12 cellular contexts compared by ENCODE assay signal in genomic region chr5:69033690-69034089, GRCh38.
DNase-seq lines count a peak whose midpoint lies in the region; ATAC-seq and TF ChIP-seq lines count a peak whose summit lies in the region.
"Had no signal": no experiment of that assay in that cellular context is flagged by ENCODE, and none has a peak within 500 bp of the region (broad histone marks: within the 10 kb centered on the region; RNA-seq: fewer than 3 reads in every experiment).

No MANE protein-coding gene starts in this region.

- DNase-seq in DMS53 treated with DMSO at 0.1 percent for 48 hours (lab: John Stamatoyannopoulos, UW; ENCODE audit: unreplicated experiment) (peak; percentile 27), NCI-H69 (lab: John Stamatoyannopoulos, UW) (peak; percentile 43), foreskin keratinocyte (peak in 1 of 2 donors; percentile 15), mucosa of descending colon (no peak)
- DNase-seq in stimulated activated CD4-positive, alpha-beta T cell treated with anti-CD3 and anti-CD28 coated beads, Interleukin-12 subunit alpha, Interleukin-12 subunit beta, amount 100 ng/mL, for 4 hours, result no peak
- DNase-seq: Calu3; CD8-positive, alpha-beta T cell; H9 had no signal

- no peak overlapping the region for H3K27ac ChIP-seq in foreskin keratinocyte
- H3K27ac ChIP-seq: BLaER1 treated with 17β-estradiol and CSF1 and Interleukin-3, amounts not matched to agents 10 nM and 100 nM; HL-60 had no signal

- H3K4me1 ChIP-seq in foreskin keratinocyte, result peaks cover 4% of the 10 kb centered on the region
- no peaks in the 10 kb centered on the region for H3K4me1 ChIP-seq in mucosa of descending colon (ENCODE audit: low read depth)
- H3K4me1 ChIP-seq: BLaER1 treated with 17β-estradiol and CSF1 and Interleukin-3, amounts not matched to agents 10 nM and 100 nM had no signal

- intact Hi-C loops in mucosa of descending colon (cut with DNase I, micrococcal nuclease), result no loop called here

- peak; percentile 19 for ATAC-seq in foreskin keratinocyte
- ATAC-seq in mucosa of descending colon, result peak; percentile 19
- ATAC-seq in HG03097 (IDR thresholded peaks at IDR 0.05; ENCODE audit: low FRiP score, unreplicated experiment), result no peak
- no peak for ATAC-seq in GM21390 (IDR thresholded peaks at IDR 0.05; ENCODE audit: unreplicated experiment)
- ATAC-seq: CD8-positive, alpha-beta T cell had no signal

- no peaks in the 10 kb centered on the region for H3K36me3 ChIP-seq in mucosa of descending colon (ENCODE audit: low read depth)
- H3K36me3 ChIP-seq: BLaER1 treated with 17β-estradiol and CSF1 and Interleukin-3, amounts not matched to agents 10 nM and 100 nM had no signal

- H3K9me3 ChIP-seq in mucosa of descending colon, result no peaks in the 10 kb centered on the region

- TF ChIP-seq CTCF in foreskin keratinocyte (conservative IDR thresholded peaks at IDR 0.05), result no peak
- no peak for TF ChIP-seq CTCF in mucosa of descending colon (IDR thresholded peaks at IDR 0.05)

- peaks cover 10% of the 10 kb centered on the region for H3K27me3 ChIP-seq in foreskin keratinocyte
- H3K27me3 ChIP-seq: BLaER1 treated with 17β-estradiol and CSF1 and Interleukin-3, amounts not matched to agents 10 nM and 100 nM had no signal

- no peak overlapping the region for H3K4me3 ChIP-seq in mucosa of descending colon
- H3K4me3 ChIP-seq: BLaER1 treated with 17β-estradiol and CSF1 and Interleukin-3, amounts not matched to agents 10 nM and 100 nM had no signal

Comparison
In these comparisons a context has a peak if more than half of its experiments do, and no peak if none do; other contexts are left out.
1. DNase-seq: peak in DMS53 treated with DMSO at 0.1 percent for 48 hours (single experiment) and NCI-H69 (single experiment); none in mucosa of descending colon (0 of 3) and stimulated activated CD4-positive, alpha-beta T cell treated with anti-CD3 and anti-CD28 coated beads, Interleukin-12 subunit alpha, Interleukin-12 subunit beta, amount 100 ng/mL, for 4 hours (single experiment).
2. ATAC-seq: peak in foreskin keratinocyte (single experiment) and mucosa of descending colon (single experiment); none in HG03097 (single experiment) and GM21390 (single experiment).